19 cellular contexts compared by ENCODE assay signal in the genomic region with DNA sequence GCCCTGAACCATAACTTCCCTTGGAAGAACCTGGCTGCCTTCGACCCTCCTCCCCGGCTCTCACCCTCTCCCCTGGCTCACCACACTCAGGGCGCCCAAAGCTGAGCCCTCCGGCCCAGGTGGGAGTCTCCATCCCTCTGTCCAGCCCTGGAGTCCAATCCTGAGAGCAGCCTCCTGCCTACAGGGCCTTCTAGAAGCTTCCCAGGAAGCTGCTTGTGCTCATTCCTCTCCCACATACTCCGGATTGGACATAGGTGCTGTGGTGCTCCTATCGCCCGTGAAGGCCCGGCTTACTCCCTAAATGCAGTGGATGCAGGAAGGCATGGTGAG.
"Had no signal": no experiment of that assay in that cellular context is flagged by ENCODE, and none has a peak within 500 bp of the region (broad histone marks: within the 10 kb centered on the region; RNA-seq: fewer than 3 reads in every experiment).

No MANE protein-coding gene starts in this region.

- ATAC-seq: foreskin keratinocyte; left colon; mucosa of descending colon; naive thymus-derived CD8-positive, alpha-beta T cell; right cardiac atrium; stimulated activated memory B cell treated with anti-CD40 and anti-IgM and Interleukin-4, amounts not matched to agents 10 μg/mL and 1 μg/mL and 100 μg/mL, for 72 hours had no signal

- H3K79me2 ChIP-seq: hepatocyte had no signal

- H3K36me3 ChIP-seq: colonic mucosa, esophagus squamous epithelium, ovary, tibial artery, upper lobe of left lung, uterus had no signal

- DNase-seq: colonic mucosa; dermis blood vessel endothelial cell; esophagus squamous epithelium; foreskin keratinocyte; mammary epithelial cell; right cardiac atrium; small intestine; stimulated activated CD4-positive, alpha-beta T cell treated with anti-CD3 and anti-CD28 coated beads, Interleukin-2, amount 100 ng/mL, for 48 hours; uterus had no signal

- H3K4me3 ChIP-seq: colonic mucosa, esophagus squamous epithelium, hepatocyte, mucosa of descending colon, ovary, tibial artery, upper lobe of left lung, uterus had no signal

- H3K9me3 Mint-ChIP-seq: naive thymus-derived CD8-positive, alpha-beta T cell; stimulated activated memory B cell treated with anti-CD40 and anti-IgM and Interleukin-4, amounts not matched to agents 10 μg/mL and 1 μg/mL and 100 μg/mL, for 72 hours; stimulated activated naive CD8-positive, alpha-beta T cell treated with anti-CD3 and anti-CD28 coated beads, Interleukin-15, Interleukin-2, amounts not matched to agents 100 ng/mL and 50 ng/mL, for 24 hours had no signal

- H3K9me3 ChIP-seq: colonic mucosa, esophagus squamous epithelium, mucosa of descending colon, ovary, tibial artery, upper lobe of left lung, uterus had no signal

- FAIRE-seq: kidney, small intestine had no signal

- H3K4me2 ChIP-seq: hepatocyte had no signal

- H2AFZ ChIP-seq: hepatocyte had no signal

- H3K4me3 Mint-ChIP-seq: naive thymus-derived CD8-positive, alpha-beta T cell; stimulated activated memory B cell treated with anti-CD40 and anti-IgM and Interleukin-4, amounts not matched to agents 10 μg/mL and 1 μg/mL and 100 μg/mL, for 72 hours; stimulated activated naive CD8-positive, alpha-beta T cell treated with anti-CD3 and anti-CD28 coated beads, Interleukin-15, Interleukin-2, amounts not matched to agents 100 ng/mL and 50 ng/mL, for 24 hours had no signal

- H3K27ac Mint-ChIP-seq: naive thymus-derived CD8-positive, alpha-beta T cell; stimulated activated memory B cell treated with anti-CD40 and anti-IgM and Interleukin-4, amounts not matched to agents 10 μg/mL and 1 μg/mL and 100 μg/mL, for 72 hours; stimulated activated naive CD8-positive, alpha-beta T cell treated with anti-CD3 and anti-CD28 coated beads, Interleukin-15, Interleukin-2, amounts not matched to agents 100 ng/mL and 50 ng/mL, for 24 hours had no signal

- H3K27ac ChIP-seq: colonic mucosa, esophagus squamous epithelium, foreskin keratinocyte, hepatocyte, ovary, tibial artery, upper lobe of left lung, uterus had no signal

- H3K36me3 Mint-ChIP-seq: stimulated activated memory B cell treated with anti-CD40 and anti-IgM and Interleukin-4, amounts not matched to agents 10 μg/mL and 1 μg/mL and 100 μg/mL, for 72 hours had no signal

- H3K27me3 ChIP-seq: ovary had no signal

- H3K4me1 ChIP-seq: colonic mucosa, foreskin keratinocyte, uterus had no signal
